Comparison of ENCODE assay signal across 17 cellular contexts in genomic region chr5:141934099-141934844, GRCh38. TPM values are rescaled to one million over a fixed set of nuclear protein-coding genes. Genes with fewer than 3 reads are reported as not detected.
DNase-seq lines count a peak whose midpoint lies in the region; ATAC-seq and TF ChIP-seq lines count a peak whose summit lies in the region.
"Had no signal": no experiment of that assay in that cellular context is flagged by ENCODE, and none has a peak within 500 bp of the region (broad histone marks: within the 10 kb centered on the region; RNA-seq: fewer than 3 reads in every experiment).

No MANE protein-coding gene starts in this region.

- H3K27me3 ChIP-seq in right atrium auricular region (no peaks in the 10 kb centered on the region), osteoblast (ENCODE audit: insufficient read depth, low read length) (no peaks in the 10 kb centered on the region)

- H3K27me3 Mint-ChIP-seq in stimulated activated memory B cell treated with anti-CD40 and anti-IgM and Interleukin-4, amounts not matched to agents 10 μg/mL and 1 μg/mL and 100 μg/mL, for 72 hours, result no peaks in the 10 kb centered on the region
- H3K27me3 Mint-ChIP-seq: activated B cell treated with CpG ODN at 0.5 μM for 24 hours, IgD-negative memory B cell had no signal

- no peaks in the 10 kb centered on the region for H3K4me1 Mint-ChIP-seq in stimulated activated memory B cell treated with anti-CD40 and anti-IgM and Interleukin-4, amounts not matched to agents 10 μg/mL and 1 μg/mL and 100 μg/mL, for 72 hours
- H3K4me1 Mint-ChIP-seq: activated B cell treated with CpG ODN at 0.5 μM for 24 hours had no signal

- peaks cover 0 to 13% of the 10 kb centered on the region in 2 donors for H3K4me1 ChIP-seq in right atrium auricular region
- no peaks in the 10 kb centered on the region for H3K4me1 ChIP-seq in osteoblast (ENCODE audit: insufficient read depth, low read length)

- no peak overlapping the region for H3K4me2 ChIP-seq in osteoblast (ENCODE audit: insufficient read depth, low read length)

- H3K9me3 Mint-ChIP-seq in stimulated activated memory B cell treated with anti-CD40 and anti-IgM and Interleukin-4, amounts not matched to agents 10 μg/mL and 1 μg/mL and 100 μg/mL, for 72 hours, result no peaks in the 10 kb centered on the region
- H3K9me3 Mint-ChIP-seq: activated B cell treated with CpG ODN at 0.5 μM for 24 hours, IgD-negative memory B cell had no signal

- peaks cover 89% of the 10 kb centered on the region for H3K36me3 ChIP-seq in right atrium auricular region
- H3K36me3 ChIP-seq in osteoblast (ENCODE audit: insufficient read depth, low read length), result peaks cover 83% of the 10 kb centered on the region

- H3K27ac ChIP-seq in right atrium auricular region, result peak overlapping the region; percentile 13 to 71
- H3K27ac ChIP-seq in osteoblast (ENCODE audit: low read depth, low read length), result no peak overlapping the region

- H3K27ac Mint-ChIP-seq in stimulated activated memory B cell treated with anti-CD40 and anti-IgM and Interleukin-4, amounts not matched to agents 10 μg/mL and 1 μg/mL and 100 μg/mL, for 72 hours, result no peak overlapping the region
- H3K27ac Mint-ChIP-seq: activated B cell treated with CpG ODN at 0.5 μM for 24 hours, IgD-negative memory B cell had no signal

- H3K79me2 ChIP-seq in osteoblast (ENCODE audit: insufficient read depth, low read length), result no peaks in the 10 kb centered on the region

- H2AFZ ChIP-seq in osteoblast (ENCODE audit: low read length), result no peak overlapping the region

- DNase-seq in DMS153 treated with DMSO at 0.1 percent for 48 hours (lab: John Stamatoyannopoulos, UW; ENCODE audit: unreplicated experiment) (peak; percentile 35), NCI-H2029 (lab: John Stamatoyannopoulos, UW) (peak; percentile 78), SHP77 (lab: John Stamatoyannopoulos, UW) (peak; percentile 58 to 81), right atrium auricular region (ENCODE audit: low spot score) (peak; percentile 82), osteoblast (ENCODE audit: insufficient read length, low spot score, missing footprints) (no peak)
- DNase-seq: activated B cell treated with CpG ODN at 0.5 μM for 24 hours; activated T-cell treated with anti-CD3 and anti-CD28 coated beads, Interleukin-2, amount 50 U/mL, for 1 hour; amygdala; hippocampal formation; mesenchymal stem cell; NCI-H524 treated with DMSO at 0.1 percent for 48 hours had no signal

- H3K9me3 ChIP-seq in right atrium auricular region (no peaks in the 10 kb centered on the region), osteoblast (ENCODE audit: low read depth, low read length) (no peaks in the 10 kb centered on the region)

- H3K36me3 Mint-ChIP-seq in stimulated activated memory B cell treated with anti-CD40 and anti-IgM and Interleukin-4, amounts not matched to agents 10 μg/mL and 1 μg/mL and 100 μg/mL, for 72 hours, result peaks cover 54% of the 10 kb centered on the region

- H3K4me3 Mint-ChIP-seq in stimulated activated memory B cell treated with anti-CD40 and anti-IgM and Interleukin-4, amounts not matched to agents 10 μg/mL and 1 μg/mL and 100 μg/mL, for 72 hours, result no peak overlapping the region
- H3K4me3 Mint-ChIP-seq: activated B cell treated with CpG ODN at 0.5 μM for 24 hours, IgD-negative memory B cell had no signal

- no peak overlapping the region for H3K4me3 ChIP-seq in right atrium auricular region
- no peak overlapping the region for H3K4me3 ChIP-seq in osteoblast (ENCODE audit: insufficient read depth, low read length)

- no peak for ATAC-seq in HG02798 (IDR thresholded peaks at IDR 0.05; ENCODE audit: poor library complexity, unreplicated experiment)
- no peak for ATAC-seq in stimulated activated memory B cell treated with anti-CD40 and anti-IgM and Interleukin-4, amounts not matched to agents 10 μg/mL and 1 μg/mL and 100 μg/mL, for 72 hours
- no peak for ATAC-seq in HG02623 (IDR thresholded peaks at IDR 0.05; ENCODE audit: unreplicated experiment)
- ATAC-seq: HCT116 had no signal

- H4K20me1 ChIP-seq in osteoblast (ENCODE audit: insufficient read depth, low read length), result peaks cover 6% of the 10 kb centered on the region

- TF ChIP-seq CTCF in right atrium auricular region (IDR thresholded peaks at IDR 0.05) (no peak), osteoblast (IDR thresholded peaks at IDR 0.05; ENCODE audit: extremely low read depth, low read depth, low read length) (no peak)

RNA-seq across cellular contexts. Expression of gene DELE1, which starts 10.6 kb away (rescaled TPM):
- total RNA-seq in right atrium auricular region (10 to 100 TPM; 49.5 to 89.1 TPM), osteoblast (50.1 and 52.1 TPM in 2 replicates)

RNA-seq across cellular contexts. Expression of gene PCDH12, which starts 23.7 kb away (rescaled TPM):
- total RNA-seq in right atrium auricular region (1 to 10 TPM; 7.6 to 8.8 TPM), osteoblast (under 0.01 TPM in 1 of 2 replicates, not detected in the other)
- total RNA-seq: activated B cell treated with CpG ODN at 0.5 μM for 24 hours, osteocyte had no signal

RNA-seq across cellular contexts. Expression of gene RNF14, which starts 34.6 kb away (rescaled TPM):
- 10 to 100 TPM; 59.7 to 74.6 TPM for total RNA-seq in right atrium auricular region
- total RNA-seq in osteoblast, result 69.0 and 90.8 TPM in 2 replicates

RNA-seq across cellular contexts. Expression of gene PCDH1, which starts 56.1 kb away (rescaled TPM):
- 10 to 100 TPM; 22.1 to 25.3 TPM for total RNA-seq in right atrium auricular region
- 0.29 and 1.4 TPM in 2 replicates for total RNA-seq in osteoblast
- total RNA-seq: activated B cell treated with CpG ODN at 0.5 μM for 24 hours had no signal
